1 cellular context compared by ENCODE assay signal in the genomic region with DNA sequence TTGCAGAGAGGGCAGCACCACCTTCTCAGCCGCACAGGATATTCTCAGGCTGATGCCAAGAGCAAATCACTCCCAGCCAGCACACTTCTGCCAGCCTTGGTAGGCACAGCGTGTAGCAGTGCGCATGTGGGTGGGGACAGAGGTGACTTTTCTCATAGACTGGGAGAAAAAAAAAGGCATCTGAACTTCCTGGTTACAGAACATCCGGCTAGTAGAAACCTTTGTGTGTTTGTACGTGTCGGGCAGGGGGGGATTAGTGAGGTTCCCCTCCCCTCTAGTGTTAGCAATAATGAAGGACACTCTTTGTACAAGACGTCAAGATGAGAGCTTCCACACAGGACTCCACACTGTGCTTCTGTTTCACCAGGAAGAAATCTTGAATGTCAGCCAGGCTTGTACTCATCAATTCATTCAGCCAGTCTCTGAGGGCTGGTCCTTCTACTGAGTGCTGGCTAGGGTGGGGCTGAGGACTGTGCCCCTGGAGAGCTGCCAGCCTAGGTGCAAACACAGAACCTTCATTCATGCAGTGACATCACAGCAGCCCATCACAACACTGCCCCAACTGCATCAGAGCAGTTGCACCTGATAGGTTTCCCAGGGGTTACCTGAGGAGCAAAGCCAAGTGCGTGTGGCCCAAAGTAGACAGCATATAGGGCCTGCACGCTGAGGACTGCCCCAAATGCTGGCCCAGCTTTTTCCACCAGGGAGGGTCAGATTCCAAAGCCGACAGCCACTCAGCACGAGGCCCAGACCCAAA.
TF ChIP-seq lines count a peak whose summit lies in the region.

No MANE protein-coding gene starts in this region.

TF ChIP-seq in SK-N-SH treated with all-trans-retinoic acid at 6 μM for 48 hours, 23 proteins besides CTCF, POLR2A, EP300 and RAD21 (continued from another document):
- TF ChIP-seq, protein P1, sequence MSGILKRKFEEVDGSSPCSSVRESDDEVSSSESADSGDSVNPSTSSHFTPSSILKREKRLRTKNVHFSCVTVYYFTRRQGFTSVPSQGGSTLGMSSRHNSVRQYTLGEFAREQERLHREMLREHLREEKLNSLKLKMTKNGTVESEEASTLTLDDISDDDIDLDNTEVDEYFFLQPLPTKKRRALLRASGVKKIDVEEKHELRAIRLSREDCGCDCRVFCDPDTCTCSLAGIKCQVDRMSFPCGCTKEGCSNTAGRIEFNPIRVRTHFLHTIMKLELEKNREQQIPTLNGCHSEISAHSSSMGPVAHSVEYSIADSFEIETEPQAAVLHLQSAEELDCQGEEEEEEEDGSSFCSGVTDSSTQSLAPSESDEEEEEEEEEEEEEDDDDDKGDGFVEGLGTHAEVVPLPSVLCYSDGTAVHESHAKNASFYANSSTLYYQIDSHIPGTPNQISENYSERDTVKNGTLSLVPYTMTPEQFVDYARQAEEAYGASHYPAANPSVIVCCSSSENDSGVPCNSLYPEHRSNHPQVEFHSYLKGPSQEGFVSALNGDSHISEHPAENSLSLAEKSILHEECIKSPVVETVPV (CRISPR knock-in tag; IDR thresholded peaks at IDR 0.05): no peak
- no peak for TF ChIP-seq PPARA (CRISPR knock-in tag; IDR thresholded peaks at IDR 0.05; ENCODE audit: borderline replicate concordance)
- TF ChIP-seq TOX (CRISPR knock-in tag; IDR thresholded peaks at IDR 0.05; ENCODE audit: borderline replicate concordance): no peak
- TF ChIP-seq BACH2 (CRISPR knock-in tag; IDR thresholded peaks at IDR 0.05; ENCODE audit: borderline replicate concordance): no peak
- TF ChIP-seq, protein P2, sequence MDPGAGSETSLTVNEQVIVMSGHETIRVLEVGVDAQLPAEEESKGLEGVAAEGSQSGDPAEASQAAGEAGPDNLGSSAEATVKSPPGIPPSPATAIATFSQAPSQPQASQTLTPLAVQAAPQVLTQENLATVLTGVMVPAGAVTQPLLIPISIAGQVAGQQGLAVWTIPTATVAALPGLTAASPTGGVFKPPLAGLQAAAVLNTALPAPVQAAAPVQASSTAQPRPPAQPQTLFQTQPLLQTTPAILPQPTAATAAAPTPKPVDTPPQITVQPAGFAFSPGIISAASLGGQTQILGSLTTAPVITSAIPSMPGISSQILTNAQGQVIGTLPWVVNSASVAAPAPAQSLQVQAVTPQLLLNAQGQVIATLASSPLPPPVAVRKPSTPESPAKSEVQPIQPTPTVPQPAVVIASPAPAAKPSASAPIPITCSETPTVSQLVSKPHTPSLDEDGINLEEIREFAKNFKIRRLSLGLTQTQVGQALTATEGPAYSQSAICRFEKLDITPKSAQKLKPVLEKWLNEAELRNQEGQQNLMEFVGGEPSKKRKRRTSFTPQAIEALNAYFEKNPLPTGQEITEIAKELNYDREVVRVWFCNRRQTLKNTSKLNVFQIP (CRISPR knock-in tag; IDR thresholded peaks at IDR 0.05; ENCODE audit: borderline replicate concordance, low read depth): no peak
- TF ChIP-seq ZFP3 (CRISPR knock-in tag; IDR thresholded peaks at IDR 0.05): no peak
- TF ChIP-seq SNAI2 (CRISPR knock-in tag; IDR thresholded peaks at IDR 0.05): no peak
- no peak for TF ChIP-seq ARNTL (CRISPR knock-in tag; IDR thresholded peaks at IDR 0.05; ENCODE audit: borderline replicate concordance, low read depth)
- TF ChIP-seq TCF4 (CRISPR knock-in tag; IDR thresholded peaks at IDR 0.05; ENCODE audit: borderline replicate concordance): no peak
